ENCODE assay signal across 8 cellular contexts in genomic region chr19:2149980-2150793, GRCh38. TPM values are rescaled to one million over a fixed set of nuclear protein-coding genes. Genes with fewer than 3 reads are reported as not detected.
DNase-seq lines count a peak whose midpoint lies in the region; ATAC-seq, FAIRE-seq and TF ChIP-seq lines count a peak whose summit lies in the region.

No MANE protein-coding gene starts in this region.

- DNase-seq in activated naive CD4-positive, alpha-beta T cell treated with anti-CD3 and anti-CD28 coated beads for 36 hours, result peak; percentile 25
- DNase-seq in activated naive CD4-positive, alpha-beta T cell treated with Interleukin-2 at 50 U/mL for 16 hours, result no peak
- DNase-seq in activated CD4-positive, alpha-beta memory T cell treated with anti-CD3 and anti-CD28 coated beads for 36 hours, result peak; percentile 44
- DNase-seq in hepatocyte (ENCODE audit: low spot score) (no peak), small intestine (peak; percentile 24), H54 (ENCODE audit: insufficient read length, low spot score) (no peak), NCI-H2227 (lab: John Stamatoyannopoulos, UW; ENCODE audit: unreplicated experiment) (no peak)

- H2AFZ ChIP-seq in hepatocyte, result no peak overlapping the region

- peak overlapping the region; percentile 83 for H3K4me3 Mint-ChIP-seq in activated naive CD4-positive, alpha-beta T cell treated with anti-CD3 and anti-CD28 coated beads for 36 hours
- peak overlapping the region; percentile 82 for H3K4me3 Mint-ChIP-seq in activated CD4-positive, alpha-beta memory T cell treated with anti-CD3 and anti-CD28 coated beads for 36 hours

- peaks cover 59% of the 10 kb centered on the region for H3K79me2 ChIP-seq in hepatocyte

- no peaks in the 10 kb centered on the region for H3K27me3 Mint-ChIP-seq in activated naive CD4-positive, alpha-beta T cell treated with anti-CD3 and anti-CD28 coated beads for 36 hours (ENCODE audit: low read depth)
- no peaks in the 10 kb centered on the region for H3K27me3 Mint-ChIP-seq in activated CD4-positive, alpha-beta memory T cell treated with anti-CD3 and anti-CD28 coated beads for 36 hours

- peak overlapping the region; percentile 95 for H3K4me2 ChIP-seq in hepatocyte

- H3K36me3 ChIP-seq in hepatocyte (replicated peaks; ENCODE audit: insufficient read depth, low read depth) (no peaks in the 10 kb centered on the region), small intestine (ENCODE audit: control insufficient read depth in 2 of 2, insufficient read depth in 2 of 2, low read length in 2 of 2) (no peaks in the 10 kb centered on the region)

- peaks cover 18% of the 10 kb centered on the region for H3K4me1 ChIP-seq in hepatocyte (ENCODE audit: insufficient read depth)
- H3K4me1 ChIP-seq in small intestine (ENCODE audit: control insufficient read depth in 2 of 2, insufficient read depth in 1 of 2, low read depth in 1 of 2, low read length in 1 of 2), result peaks cover 3 to 7% of the 10 kb centered on the region in 2 donors

- no peak for ATAC-seq in GM18867 (IDR thresholded peaks at IDR 0.05; ENCODE audit: unreplicated experiment)

- POLR2A ChIA-PET in activated CD4-positive, alpha-beta memory T cell treated with anti-CD3 and anti-CD28 coated beads for 36 hours (lab: Charles Lee), result interaction anchor here (0.8 kb wide), 1 partner anchor 88 kb away, joined by 4 read pairs; no protein-coding TSS in a partner anchor

- H3K27me3 ChIP-seq in hepatocyte (no peaks in the 10 kb centered on the region), small intestine (ENCODE audit: control insufficient read depth in 2 of 2, insufficient read depth in 2 of 2, low read length in 2 of 2) (no peaks in the 10 kb centered on the region)

- H3K27ac Mint-ChIP-seq in activated naive CD4-positive, alpha-beta T cell treated with anti-CD3 and anti-CD28 coated beads for 36 hours, result peak overlapping the region; percentile 74
- H3K27ac Mint-ChIP-seq in activated CD4-positive, alpha-beta memory T cell treated with anti-CD3 and anti-CD28 coated beads for 36 hours, result peak overlapping the region; percentile 82

- H3K9me3 Mint-ChIP-seq in activated naive CD4-positive, alpha-beta T cell treated with anti-CD3 and anti-CD28 coated beads for 36 hours, result no peaks in the 10 kb centered on the region
- H3K9me3 Mint-ChIP-seq in activated CD4-positive, alpha-beta memory T cell treated with anti-CD3 and anti-CD28 coated beads for 36 hours, result no peaks in the 10 kb centered on the region

- peaks cover 3% of the 10 kb centered on the region for H3K36me3 Mint-ChIP-seq in activated naive CD4-positive, alpha-beta T cell treated with anti-CD3 and anti-CD28 coated beads for 36 hours (ENCODE audit: low read depth)
- H3K36me3 Mint-ChIP-seq in activated CD4-positive, alpha-beta memory T cell treated with anti-CD3 and anti-CD28 coated beads for 36 hours, result peaks cover 5% of the 10 kb centered on the region

- no peak for TF ChIP-seq CTCF in hepatocyte (IDR thresholded peaks at IDR 0.05; ENCODE audit: poor library complexity)

- H3K27ac ChIP-seq in hepatocyte, result peak overlapping the region; percentile 87
- peak overlapping the region in 1 of 2 donors; percentile 63 for H3K27ac ChIP-seq in small intestine (ENCODE audit: low read depth in 1 of 2, low read length in 1 of 2)

- H3K4me3 ChIP-seq in hepatocyte (peak overlapping the region; percentile 94), small intestine (ENCODE audit: low read depth in 1 of 2, low read length in 2 of 2) (peak overlapping the region; percentile 88 to 95)

- TF ChIP-seq POLR2A in H54 (IDR thresholded peaks at IDR 0.05; ENCODE audit: low read depth, low read length), result no peak

- H3K9me3 ChIP-seq in hepatocyte (ENCODE audit: low read depth) (no peaks in the 10 kb centered on the region), small intestine (ENCODE audit: control insufficient read depth, low read depth) (no peaks in the 10 kb centered on the region)

- FAIRE-seq in small intestine (lab: Jason Lieb, UNC) (no peak), H54 (lab: Jason Lieb, UNC) (no peak)

- H3K4me1 Mint-ChIP-seq in activated naive CD4-positive, alpha-beta T cell treated with anti-CD3 and anti-CD28 coated beads for 36 hours (ENCODE audit: low read depth), result peaks cover 50% of the 10 kb centered on the region
- H3K4me1 Mint-ChIP-seq in activated CD4-positive, alpha-beta memory T cell treated with anti-CD3 and anti-CD28 coated beads for 36 hours (ENCODE audit: low read depth), result peaks cover 49% of the 10 kb centered on the region

- intact Hi-C loops in activated naive CD4-positive, alpha-beta T cell treated with anti-CD3 and anti-CD28 coated beads for 36 hours (cut with micrococcal nuclease), result loop anchor here (2.0 to 5.0 kb wide), 5 partner anchors 21 to 472 kb away; partner anchors contain the start of genes BTBD2, LSM7 and SPPL2B
- intact Hi-C loops in activated CD4-positive, alpha-beta memory T cell treated with anti-CD3 and anti-CD28 coated beads for 36 hours (cut with micrococcal nuclease), result loop anchor here (2.0 to 5.0 kb wide), 3 partner anchors 87 to 177 kb away; partner anchors contain the start of genes LSM7, PLEKHJ1, SF3A2 and SPPL2B

- H4K20me1 ChIP-seq in hepatocyte (ENCODE audit: insufficient read depth, poor library complexity, severe bottlenecking), result peaks cover 53% of the 10 kb centered on the region

- CTCF ChIA-PET in activated naive CD4-positive, alpha-beta T cell treated with anti-CD3 and anti-CD28 coated beads for 36 hours (lab: Charles Lee), result interaction anchor here (1.1 kb wide), 1 partner anchor 9 kb away, joined by 4 read pairs; no protein-coding TSS in a partner anchor
- CTCF ChIA-PET in activated CD4-positive, alpha-beta memory T cell treated with anti-CD3 and anti-CD28 coated beads for 36 hours (lab: Charles Lee), result interaction anchor here (2.4 kb wide), 1 partner anchor 111 kb away, joined by 9 read pairs; no protein-coding TSS in a partner anchor

- WGBS in hepatocyte (ENCODE audit: low lambda C conversion rate, missing lambda C conversion rate), result 26% methylated on average over 30 of the region's 30 CpGs
- 4 to 15% (median 5%) methylated on average over 29 to 30 of the region's 30 CpGs for WGBS in small intestine, 3 donors

- no peaks in the 10 kb centered on the region for H3K9me2 ChIP-seq in hepatocyte (replicated peaks; ENCODE audit: insufficient read depth)

RNA-seq across cellular contexts. Expression of gene AP3D1, which starts 1.2 kb away (rescaled TPM):
- total RNA-seq in activated naive CD4-positive, alpha-beta T cell treated with anti-CD3 and anti-CD28 coated beads for 36 hours, result 10 to 100 TPM; 60.5 to 64.2 TPM
- total RNA-seq in activated CD4-positive, alpha-beta memory T cell treated with anti-CD3 and anti-CD28 coated beads for 36 hours, result 10 to 100 TPM; 84.6 to 89.1 TPM
- 92.2 and 102 TPM in 2 replicates for total RNA-seq in hepatocyte
- polyA plus RNA-seq in hepatocyte (108 and 109 TPM in 2 replicates), small intestine (10 to 100 TPM; 68.1 to 90.4 (median 89.4) TPM)

RNA-seq across cellular contexts. Expression of gene DOT1L, which starts 13.5 kb away (rescaled TPM):
- total RNA-seq in activated naive CD4-positive, alpha-beta T cell treated with anti-CD3 and anti-CD28 coated beads for 36 hours, result 10 to 100 TPM; 48.7 to 55.0 TPM
- 10 to 100 TPM; 50.2 to 53.7 TPM for total RNA-seq in activated CD4-positive, alpha-beta memory T cell treated with anti-CD3 and anti-CD28 coated beads for 36 hours
- total RNA-seq in hepatocyte, result 6.9 and 9.5 TPM in 2 replicates
- polyA plus RNA-seq in hepatocyte, result 9.1 and 10.7 TPM in 2 replicates
- 10 to 100 TPM; 15.1 to 22.8 (median 18.2) TPM for polyA plus RNA-seq in small intestine

RNA-seq across cellular contexts. Expression of gene IZUMO4, which starts 53.5 kb away (rescaled TPM):
- 10 to 100 TPM; 13.1 to 14.2 TPM for total RNA-seq in activated naive CD4-positive, alpha-beta T cell treated with anti-CD3 and anti-CD28 coated beads for 36 hours
- 10 to 100 TPM; 14.2 to 16.4 TPM for total RNA-seq in activated CD4-positive, alpha-beta memory T cell treated with anti-CD3 and anti-CD28 coated beads for 36 hours
- 0.44 and 1.4 TPM in 2 replicates for total RNA-seq in hepatocyte
- polyA plus RNA-seq in hepatocyte (2.8 and 4.0 TPM in 2 replicates), small intestine (1 to 10 TPM; 3.5 to 5.8 (median 4.8) TPM)

RNA-seq across cellular contexts. Expression of gene MOB3A, which starts 54.1 kb away (rescaled TPM):
- 10 to 100 TPM; 43.7 to 44.1 TPM for total RNA-seq in activated naive CD4-positive, alpha-beta T cell treated with anti-CD3 and anti-CD28 coated beads for 36 hours
- 100 to 1,000 TPM; 117 to 122 TPM for total RNA-seq in activated CD4-positive, alpha-beta memory T cell treated with anti-CD3 and anti-CD28 coated beads for 36 hours
- 13.5 and 15.7 TPM in 2 replicates for total RNA-seq in hepatocyte
- polyA plus RNA-seq in hepatocyte (25.1 and 27.7 TPM in 2 replicates), small intestine (10 to 100 TPM in 2 of 3 donors, 1 to 10 TPM in 1; 7.6 to 16.3 (median 12.7) TPM)

Comparison
In these comparisons a context has a peak if more than half of its experiments do, and no peak if none do; other contexts are left out.
1. DNase-seq: peak in activated naive CD4-positive, alpha-beta T cell treated with anti-CD3 and anti-CD28 coated beads for 36 hours (single experiment), activated CD4-positive, alpha-beta memory T cell treated with anti-CD3 and anti-CD28 coated beads for 36 hours (single experiment) and small intestine (single experiment); none in activated naive CD4-positive, alpha-beta T cell treated with Interleukin-2 at 50 U/mL for 16 hours (single experiment), hepatocyte (single experiment), H54 (single experiment) and NCI-H2227 (single experiment).